In genomic region chr2:86464654-86465053, GRCh38 we compare ENCODE assay signal across 18 cellular contexts. TPM values are rescaled to one million over a fixed set of nuclear protein-coding genes. Genes with fewer than 3 reads are reported as not detected.
DNase-seq lines count a peak whose midpoint lies in the region; ATAC-seq and TF ChIP-seq lines count a peak whose summit lies in the region.
"Had no signal": no experiment of that assay in that cellular context is flagged by ENCODE, and none has a peak within 500 bp of the region (broad histone marks: within the 10 kb centered on the region; RNA-seq: fewer than 3 reads in every experiment).

No MANE protein-coding gene starts in this region.

- 56 to 64% methylated on average over 3 of the region's 3 CpGs for WGBS in body of pancreas, 2 donors

- CTCF ChIA-PET in CD8-positive, alpha-beta memory T cell (lab: Charles Lee): no interaction called here

- peak overlapping the region; percentile 15 for H3K27ac ChIP-seq in CD4-positive, CD25-positive, alpha-beta regulatory T cell (ENCODE audit: insufficient read depth, low read length, poor library complexity, severe bottlenecking)
- no peak overlapping the region for H3K27ac ChIP-seq in CD8-positive, alpha-beta memory T cell (ENCODE audit: low read depth, low read length)
- H3K27ac ChIP-seq in body of pancreas: peak overlapping the region; percentile 3 to 66 (median 24)
- H3K27ac ChIP-seq: BLaER1 treated with 17β-estradiol and CSF1 and Interleukin-3, amounts not matched to agents 10 nM and 100 nM; breast epithelium; thoracic aorta had no signal

- no peak overlapping the region for H3K4me3 ChIP-seq in CD4-positive, CD25-positive, alpha-beta regulatory T cell (ENCODE audit: low read depth, low read length)
- no peak overlapping the region for H3K4me3 ChIP-seq in CD8-positive, alpha-beta memory T cell (ENCODE audit: low read length)
- no peak overlapping the region for H3K4me3 ChIP-seq in body of pancreas
- H3K4me3 ChIP-seq: BLaER1 treated with 17β-estradiol and CSF1 and Interleukin-3, amounts not matched to agents 10 nM and 100 nM; breast epithelium; thoracic aorta had no signal

- no peaks in the 10 kb centered on the region for H3K27me3 ChIP-seq in CD4-positive, CD25-positive, alpha-beta regulatory T cell (ENCODE audit: control insufficient read depth, insufficient read depth, low read length)
- H3K27me3 ChIP-seq in CD8-positive, alpha-beta memory T cell (ENCODE audit: insufficient read depth, low read length, poor library complexity, severe bottlenecking): no peaks in the 10 kb centered on the region
- no peaks in the 10 kb centered on the region for H3K27me3 ChIP-seq in body of pancreas
- H3K27me3 ChIP-seq: BLaER1 treated with 17β-estradiol and CSF1 and Interleukin-3, amounts not matched to agents 10 nM and 100 nM; breast epithelium had no signal

- H3K4me1 Mint-ChIP-seq in CD4-positive, CD25-positive, alpha-beta regulatory T cell: peaks cover 35 to 68% (median 54%) of the 10 kb centered on the region in 4 donors
- H3K4me1 Mint-ChIP-seq in CD8-positive, alpha-beta memory T cell: peaks cover 45 to 62% (median 48%) of the 10 kb centered on the region in 3 donors
- H3K4me1 Mint-ChIP-seq in naive B cell: peaks cover 0 to 18% (median 9%) of the 10 kb centered on the region in 3 donors

- no peak for TF ChIP-seq POLR2A in body of pancreas (IDR thresholded peaks at IDR 0.05)

- peak in 1 of 3 donors; percentile 47 for DNase-seq in CD4-positive, CD25-positive, alpha-beta regulatory T cell
- no peak for DNase-seq in CD8-positive, alpha-beta memory T cell
- DNase-seq in body of pancreas (peak in 1 of 4 donors; percentile 39), naive B cell (no peak), DMS53 treated with DMSO at 0.1 percent for 48 hours (lab: John Stamatoyannopoulos, UW; ENCODE audit: unreplicated experiment) (no peak), ecto neural progenitor cell (ENCODE audit: low spot score) (no peak)
- DNase-seq: activated CD4-positive, alpha-beta T cell treated with anti-CD3 and anti-CD28 coated beads, Interleukin-2, amount 50 U/mL, for 4 hours; activated gamma-delta T cell; hippocampal formation; Karpas-422; kidney glomerular epithelial cell; NCI-H1417; SHP77; T1000 had no signal

- H3K9me3 Mint-ChIP-seq in CD4-positive, CD25-positive, alpha-beta regulatory T cell: no peaks in the 10 kb centered on the region
- no peaks in the 10 kb centered on the region for H3K9me3 Mint-ChIP-seq in CD8-positive, alpha-beta memory T cell
- no peaks in the 10 kb centered on the region for H3K9me3 Mint-ChIP-seq in naive B cell

- H3K27ac Mint-ChIP-seq in CD4-positive, CD25-positive, alpha-beta regulatory T cell: peak overlapping the region; percentile 74 to 97 (median 84)
- peak overlapping the region; percentile 12 to 83 (median 48) for H3K27ac Mint-ChIP-seq in CD8-positive, alpha-beta memory T cell
- peak overlapping the region in 4 of 6 donors; percentile 0 to 87 (median 59) for H3K27ac Mint-ChIP-seq in naive B cell

- intact Hi-C loops in body of pancreas (cut with DNase I): no loop called here

- POLR2A ChIA-PET in CD8-positive, alpha-beta memory T cell (lab: Charles Lee): no interaction called here

- H3K27me3 Mint-ChIP-seq in CD4-positive, CD25-positive, alpha-beta regulatory T cell: no peaks in the 10 kb centered on the region
- no peaks in the 10 kb centered on the region for H3K27me3 Mint-ChIP-seq in CD8-positive, alpha-beta memory T cell
- H3K27me3 Mint-ChIP-seq in naive B cell: no peaks in the 10 kb centered on the region

- no peaks in the 10 kb centered on the region for H3K9me3 ChIP-seq in CD4-positive, CD25-positive, alpha-beta regulatory T cell (ENCODE audit: control insufficient read depth in 2 of 2, low read length in 2 of 2)
- H3K9me3 ChIP-seq in CD8-positive, alpha-beta memory T cell (ENCODE audit: low read length): no peaks in the 10 kb centered on the region
- H3K9me3 ChIP-seq in body of pancreas: no peaks in the 10 kb centered on the region
- H3K9me3 ChIP-seq: BLaER1 treated with 17β-estradiol and CSF1 and Interleukin-3, amounts not matched to agents 10 nM and 100 nM; breast epithelium; thoracic aorta had no signal

- TF ChIP-seq CTCF in body of pancreas (IDR thresholded peaks at IDR 0.05): no peak

- no peak for ATAC-seq in CD4-positive, CD25-positive, alpha-beta regulatory T cell (ENCODE audit: low read depth in 2 of 2)
- ATAC-seq in body of pancreas (no peak), naive B cell (ENCODE audit: low read depth in 2 of 2) (no peak), GM21360 (IDR thresholded peaks at IDR 0.05; ENCODE audit: unreplicated experiment) (no peak)

- H3K36me3 ChIP-seq in CD4-positive, CD25-positive, alpha-beta regulatory T cell (ENCODE audit: control insufficient read depth, insufficient read depth, low read length): peaks cover 88% of the 10 kb centered on the region
- peaks cover 53% of the 10 kb centered on the region for H3K36me3 ChIP-seq in CD8-positive, alpha-beta memory T cell (ENCODE audit: insufficient read depth, low read length)
- peaks cover 0 to 12% of the 10 kb centered on the region in 2 donors for H3K36me3 ChIP-seq in body of pancreas (replicated peaks in 1 of 2; ENCODE audit: insufficient read depth in 1 of 2, low read depth in 2 of 2)
- H3K36me3 ChIP-seq: breast epithelium had no signal

- peaks cover 22% of the 10 kb centered on the region for H3K4me1 ChIP-seq in CD4-positive, CD25-positive, alpha-beta regulatory T cell (ENCODE audit: control insufficient read depth, insufficient read depth, low read length, poor library complexity, severe bottlenecking)
- H3K4me1 ChIP-seq in CD8-positive, alpha-beta memory T cell (ENCODE audit: insufficient read depth, low read length): peaks cover 18% of the 10 kb centered on the region
- H3K4me1 ChIP-seq in body of pancreas: peaks cover 63% of the 10 kb centered on the region
- H3K4me1 ChIP-seq: BLaER1 treated with 17β-estradiol and CSF1 and Interleukin-3, amounts not matched to agents 10 nM and 100 nM; breast epithelium had no signal

- H3K36me3 Mint-ChIP-seq in CD4-positive, CD25-positive, alpha-beta regulatory T cell: peaks cover 66% of the 10 kb centered on the region
- peaks cover 21 to 100% (median 36%) of the 10 kb centered on the region in 3 donors for H3K36me3 Mint-ChIP-seq in CD8-positive, alpha-beta memory T cell
- peaks cover 33 to 49% of the 10 kb centered on the region in 2 donors for H3K36me3 Mint-ChIP-seq in naive B cell

- H3K4me3 Mint-ChIP-seq in CD4-positive, CD25-positive, alpha-beta regulatory T cell: peak overlapping the region in 3 of 4 donors; percentile 7 to 61 (median 30)
- H3K4me3 Mint-ChIP-seq in CD8-positive, alpha-beta memory T cell: no peak overlapping the region
- H3K4me3 Mint-ChIP-seq in naive B cell: no peak overlapping the region

RNA-seq across cellular contexts. Expression of gene KDM3A, which starts 23.5 kb away (rescaled TPM):
- 138 TPM for total RNA-seq in CD4-positive, CD25-positive, alpha-beta regulatory T cell
- 10 to 100 TPM; 22.7 to 32.9 (median 28.5) TPM for polyA plus RNA-seq in CD4-positive, CD25-positive, alpha-beta regulatory T cell
- total RNA-seq in CD8-positive, alpha-beta memory T cell: 10 to 100 TPM; 45.8 to 46.2 TPM
- polyA plus RNA-seq in CD8-positive, alpha-beta memory T cell: 21.1 TPM
- 10 to 100 TPM; 34.0 to 47.8 TPM for total RNA-seq in body of pancreas
- 10 to 100 TPM in 4 of 6 donors, 1 to 10 TPM in 2; 3.6 to 18.7 (median 11.6) TPM for polyA plus RNA-seq in naive B cell (ENCODE audit: low read depth in 6 of 6)

Comparison
In these comparisons a context has a peak if more than half of its experiments do, and no peak if none do; other contexts are left out.
1. H3K4me3 Mint-ChIP-seq: peak in CD4-positive, CD25-positive, alpha-beta regulatory T cell (3 of 4); none in CD8-positive, alpha-beta memory T cell (0 of 7) and naive B cell (0 of 8).
2. Peak in every context shown above with its lines, with median percentiles within 50 percentile points of each other: H3K27ac Mint-ChIP-seq.